ENCODE assay signal across 8 cellular contexts in the genomic region with DNA sequence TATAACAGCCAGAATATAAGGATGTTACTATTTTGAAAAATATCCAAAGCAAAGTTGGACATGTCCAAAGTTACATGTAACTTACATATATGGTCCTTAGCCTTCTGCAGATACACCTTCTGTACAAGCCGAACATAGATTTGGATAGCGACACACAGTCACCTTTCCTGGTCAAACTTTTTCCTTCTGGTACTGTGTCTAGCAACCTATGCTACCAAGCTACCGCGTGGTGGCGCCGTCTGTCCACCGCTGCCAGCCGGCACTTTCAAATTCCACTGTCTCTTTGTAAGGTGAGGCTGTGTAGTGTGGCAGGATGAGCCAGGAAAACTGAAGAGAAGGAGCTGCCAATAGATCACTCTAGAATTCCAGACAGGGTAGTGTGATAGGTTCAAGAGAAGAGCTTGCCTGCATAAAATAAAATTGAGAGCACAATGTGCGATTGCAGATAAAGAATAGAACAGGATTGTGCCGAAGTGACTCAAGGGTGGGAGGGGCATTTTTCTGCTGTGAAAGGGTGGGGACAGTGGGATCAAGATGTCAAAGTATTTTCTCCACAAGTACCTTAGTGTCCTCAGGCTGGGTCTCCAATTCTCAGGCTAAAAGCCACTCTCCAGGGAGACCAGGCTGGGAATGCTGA.
DNase-seq lines count a peak whose midpoint lies in the region; ATAC-seq and TF ChIP-seq lines count a peak whose summit lies in the region.

No MANE protein-coding gene starts in this region.

- in situ Hi-C loops in HAP-1 (cut with MboI; ENCODE audit: low sequenced_read_pairs): loop anchor here (5.0 to 25.0 kb wide), 4 partner anchors 161 to 647 kb away; a partner anchor contains a TSS
- in situ Hi-C loops in brain microvascular endothelial cell (cut with HindIII; ENCODE audit: low pct_ligation_motif_present, low sequenced_read_pairs): loop anchor here (25.0 kb wide), 1 partner anchor 237 kb away; no protein-coding TSS in a partner anchor

- intact Hi-C loops in Caco-2 (cut with micrococcal nuclease; ENCODE audit: unreplicated experiment): loop anchor here (1.0 to 5.0 kb wide), 4 partner anchors 165 to 645 kb away; a partner anchor contains a TSS

- H3K4me1 ChIP-seq in Caco-2: no peaks in the 10 kb centered on the region
- peaks cover 4% of the 10 kb centered on the region; the same call in 1 of the 2 replicates for H3K4me1 ChIP-seq in HAP-1

- H3K9me3 Mint-ChIP-seq in Caco-2 (ENCODE audit: unreplicated experiment): no peaks in the 10 kb centered on the region

- no peaks in the 10 kb centered on the region for H3K36me3 Mint-ChIP-seq in Caco-2 (ENCODE audit: insufficient read depth, unreplicated experiment)
- H3K36me3 Mint-ChIP-seq in T-helper 17 cell (ENCODE audit: low read depth): no peaks in the 10 kb centered on the region

- no peak overlapping the region for H3K4me3 ChIP-seq in Caco-2 (ENCODE audit: low read depth, low read length)
- no peak overlapping the region for H3K4me3 ChIP-seq in HAP-1
- H3K4me3 ChIP-seq in brain microvascular endothelial cell (ENCODE audit: low read depth, low read length): no peak overlapping the region

- H3K27ac ChIP-seq in brain microvascular endothelial cell: no peak overlapping the region

- H3K27ac Mint-ChIP-seq in Caco-2 (ENCODE audit: unreplicated experiment) (no peak overlapping the region), T-helper 17 cell (peak overlapping the region; percentile 99)

- H3K4me1 Mint-ChIP-seq in Caco-2 (ENCODE audit: low read depth, unreplicated experiment) (peaks cover 12% of the 10 kb centered on the region), T-helper 17 cell (peaks cover 26% of the 10 kb centered on the region)

- POLR2A ChIA-PET in Caco-2 (lab: Charles Lee): interaction anchor here (0.6 kb wide), 1 partner anchor 466 kb away, joined by 3 read pairs; no protein-coding TSS in a partner anchor

- ATAC-seq in T-helper 17 cell: peak; percentile 34
- ATAC-seq in HG03378 (IDR thresholded peaks at IDR 0.05; ENCODE audit: unreplicated experiment): no peak

- H3K4me3 Mint-ChIP-seq in Caco-2 (ENCODE audit: unreplicated experiment) (no peak overlapping the region), T-helper 17 cell (peak overlapping the region; percentile 81)

- no peaks in the 10 kb centered on the region for H3K36me3 ChIP-seq in Caco-2 (ENCODE audit: control insufficient read depth, insufficient read depth, low read length)
- H3K36me3 ChIP-seq in HAP-1 (replicated peaks): no peaks in the 10 kb centered on the region
- no peaks in the 10 kb centered on the region for H3K36me3 ChIP-seq in brain microvascular endothelial cell (replicated peaks)

- CTCF ChIA-PET in Caco-2 (lab: Charles Lee): interaction anchor here (0.6 to 2.2 kb wide), 16 partner anchors 35 to 1428 kb away, joined by 3 to 42 read pairs (median 4); a partner anchor contains a TSS

- no peaks in the 10 kb centered on the region; the same call in 1 of the 2 replicates for H3K27me3 ChIP-seq in Caco-2 (replicated peaks; ENCODE audit: control insufficient read depth, insufficient read depth, low read length)
- H3K27me3 ChIP-seq in HAP-1 (ENCODE audit: low read depth): no peaks in the 10 kb centered on the region
- H3K27me3 ChIP-seq in brain microvascular endothelial cell (replicated peaks): no peaks in the 10 kb centered on the region

- H3K27me3 Mint-ChIP-seq in Caco-2 (ENCODE audit: insufficient read depth, unreplicated experiment): no peaks in the 10 kb centered on the region
- H3K27me3 Mint-ChIP-seq in T-helper 17 cell: no peaks in the 10 kb centered on the region

- DNase-seq in Caco-2 (peak; percentile 62 to 78), HAP-1 (ENCODE audit: low spot score in 2 of 2) (peak; percentile 63 to 69), NCI-H146 treated with DMSO at 0.1 percent for 48 hours (lab: John Stamatoyannopoulos, UW; ENCODE audit: unreplicated experiment) (peak; percentile 72), T-helper 17 cell (peak in 2 of 3 donors; percentile 24 to 25), brain microvascular endothelial cell (peak; percentile 38), iris pigment epithelial cell (ENCODE audit: low read depth) (peak; percentile 56)
- peak; percentile 20 to 41 for DNase-seq in stimulated activated CD4-positive, alpha-beta T cell treated with anti-CD3 and anti-CD28 coated beads, Interleukin-1b, Interleukin-23, amount 100 ng/mL, for 4 hours (ENCODE audit: low read depth in 2 of 2)

- no peaks in the 10 kb centered on the region for H3K9me3 ChIP-seq in Caco-2
- no peaks in the 10 kb centered on the region for H3K9me3 ChIP-seq in HAP-1
- H3K9me3 ChIP-seq in T-helper 17 cell (ENCODE audit: control insufficient read depth, low read length, poor library complexity, severe bottlenecking): no peaks in the 10 kb centered on the region

- BruUV-seq in Caco-2 (replicated peaks; lab: Mats Ljungman, UMichigan): no TSS peak

- peak; percentile 95 to 97 for TF ChIP-seq CTCF in Caco-2 (IDR thresholded peaks at IDR 0.05; ENCODE audit: insufficient read depth in 1 of 2, low read depth in 1 of 2, low read length in 1 of 2, severe bottlenecking in 1 of 2, unreplicated experiment in 1 of 2)
- TF ChIP-seq CTCF in brain microvascular endothelial cell (IDR thresholded peaks at IDR 0.05; ENCODE audit: low read depth, low read length, missing control alignments): peak; percentile 97
